ENCODE assay signal across 29 cellular contexts in the genomic region with DNA sequence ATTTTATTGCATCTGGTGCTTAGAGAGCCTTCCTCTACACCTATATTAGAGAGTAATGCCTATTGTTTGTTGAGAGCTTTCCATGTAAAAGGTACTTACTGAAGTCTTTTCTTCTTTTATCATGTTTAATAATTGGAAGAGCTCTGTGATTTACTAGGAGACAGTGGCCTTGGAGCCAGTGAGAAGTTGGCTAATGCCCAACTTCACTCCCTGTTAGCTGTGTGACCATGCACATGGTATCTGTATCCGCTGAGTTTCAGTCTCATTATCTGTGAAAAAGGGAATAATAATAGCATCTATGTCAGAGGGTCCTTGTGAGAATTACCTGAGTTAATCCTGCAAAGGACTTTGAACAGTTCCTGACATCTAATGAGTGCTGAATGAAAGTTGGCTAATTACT.
A peak's percentile ranks its signal among the peaks of the same experiment; 100 is the strongest.
DNase-seq lines count a peak whose midpoint lies in the region; ATAC-seq, FAIRE-seq and TF ChIP-seq lines count a peak whose summit lies in the region.
"Had no signal": no experiment of that assay in that cellular context is flagged by ENCODE, and none has a peak within 500 bp of the region (broad histone marks: within the 10 kb centered on the region; RNA-seq: fewer than 3 reads in every experiment).

No MANE protein-coding gene starts in this region.

- H4K20me1 ChIP-seq in HepG2 (ENCODE audit: insufficient read depth, low read length), result no peaks in the 10 kb centered on the region
- H4K20me1 ChIP-seq: BLaER1 had no signal

- intact Hi-C loops in right lobe of liver (cut with DNase I), result no loop called here
- intact Hi-C loops in HepG2 (cut with micrococcal nuclease; ENCODE audit: unreplicated experiment), result loop anchor here (5.0 kb wide), 1 partner anchor 64 kb away; no protein-coding TSS in a partner anchor
- intact Hi-C loops in testis (cut with DNase I; ENCODE audit: low total_unique reads), result no loop called here

- TF ChIP-seq POLR2A in right lobe of liver (IDR thresholded peaks at IDR 0.05) (no peak), HepG2 (IDR thresholded peaks at IDR 0.05; ENCODE audit: insufficient read depth in 1 of 2, low read depth in 2 of 2, low read length in 2 of 2) (no peak), testis (IDR thresholded peaks at IDR 0.05) (no peak)

- in situ Hi-C loops in HepG2 (cut with HindIII; ENCODE audit: extremely low pct_ligation_motif_present, low pct_unique_long_range_greater_than_20kb), result no loop called here

- 31% methylated on average over 1 of the region's 1 CpG for WGBS in right lobe of liver (ENCODE audit: insufficient coverage, low coverage, low lambda C conversion rate, missing lambda C conversion rate)
- 94% methylated on average over 1 of the region's 1 CpG for WGBS in HepG2 (ENCODE audit: low lambda C conversion rate)
- WGBS in testis, 2 donors, result 40% methylated on average over 1 of the region's 1 CpG

- H3K27me3 ChIP-seq in right lobe of liver, result no peaks in the 10 kb centered on the region
- no peaks in the 10 kb centered on the region for H3K27me3 ChIP-seq in HepG2 (ENCODE audit: control insufficient read depth in 1 of 2, insufficient read depth in 2 of 2, low read length in 2 of 2)
- no peaks in the 10 kb centered on the region for H3K27me3 ChIP-seq in testis
- H3K27me3 ChIP-seq: BLaER1, MG63, SJCRH30 had no signal

- FAIRE-seq in HepG2 (lab: Jason Lieb, UNC), result no peak
- FAIRE-seq: GM12891, K562 had no signal

- H3K36me3 ChIP-seq in right lobe of liver (no peaks in the 10 kb centered on the region), HepG2 (replicated peaks in 1 of 2; ENCODE audit: control insufficient read depth in 1 of 2, insufficient read depth in 2 of 2, low read length in 2 of 2) (no peaks in the 10 kb centered on the region), testis (ENCODE audit: low read depth, missing control alignments) (no peaks in the 10 kb centered on the region)
- H3K36me3 ChIP-seq: BLaER1, SJCRH30 had no signal

- TF ChIP-seq CTCF in right lobe of liver (IDR thresholded peaks at IDR 0.05) (no peak), HepG2 (CRISPR knock-in tag; IDR thresholded peaks at IDR 0.05) (no peak), fibroblast of pulmonary artery (IDR thresholded peaks at IDR 0.05; ENCODE audit: low read length, missing control alignments) (no peak), testis (IDR thresholded peaks at IDR 0.05) (no peak)

- POLR2A ChIA-PET in HepG2 (lab: Yijun Ruan, JAX), result no interaction called here

- H3K9ac ChIP-seq in HepG2 (ENCODE audit: insufficient read depth, low read depth, low read length), result no peak overlapping the region
- H3K9ac ChIP-seq: BLaER1 had no signal

- no TSS peak for BruUV-seq in HepG2 (replicated peaks; lab: Mats Ljungman, UMichigan)

- no peak for TF ChIP-seq RAD21 in HepG2 (CRISPR knock-in tag; IDR thresholded peaks at IDR 0.05)

- H3K4me2 ChIP-seq in HepG2 (ENCODE audit: low read depth, low read length), result no peak overlapping the region
- H3K4me2 ChIP-seq: BLaER1 had no signal

- H3K4me1 ChIP-seq in right lobe of liver (peaks cover 0 to 12% (median 0%) of the 10 kb centered on the region in 4 donors), HepG2 (ENCODE audit: insufficient read depth, low read length) (peaks cover 6% of the 10 kb centered on the region; the same call in 1 of the 2 replicates), testis (no peaks in the 10 kb centered on the region)
- H3K4me1 ChIP-seq: BLaER1 had no signal

- H3K9me3 ChIP-seq in right lobe of liver (no peaks in the 10 kb centered on the region), HepG2 (ENCODE audit: low read length) (no peaks in the 10 kb centered on the region), testis (no peaks in the 10 kb centered on the region)
- H3K9me3 ChIP-seq: BLaER1, MG63, SJCRH30 had no signal

- ATAC-seq in right lobe of liver, result peak; percentile 37 to 76 (median 54)
- ATAC-seq in HepG2, result no peak
- ATAC-seq in HG02610 (IDR thresholded peaks at IDR 0.05; ENCODE audit: unreplicated experiment), result no peak
- ATAC-seq in GM19324 (IDR thresholded peaks at IDR 0.05; ENCODE audit: low FRiP score, unreplicated experiment), result no peak
- ATAC-seq: K562, Right ventricle myocardium inferior, SK-N-SH treated with all-trans-retinoic acid at 6 μM for 48 hours had no signal

- CTCF ChIA-PET in HepG2 (lab: Yijun Ruan, JAX; ENCODE audit: low intra/inter-chr PET ratio, low total read pairs), result no interaction called here

- DNase-seq in DMS53 (lab: John Stamatoyannopoulos, UW), result peak; percentile 17
- DNase-seq in DMS53 treated with DMSO at 0.1 percent for 48 hours (lab: John Stamatoyannopoulos, UW; ENCODE audit: unreplicated experiment), result no peak
- DNase-seq in right lobe of liver, result no peak
- DNase-seq in HepG2 (ENCODE audit: low spot score), result no peak
- DNase-seq in fibroblast of pulmonary artery (ENCODE audit: low read depth), result peak; percentile 39
- peak; percentile 69 for DNase-seq in testis
- DNase-seq: 8988T; ACHN; CD4-positive, CD25-positive, alpha-beta regulatory T cell; DMS79; GF-D8; MG63; NCI-H1417; NCI-H1694; NCI-H2029 treated with DMSO at 0.1 percent for 48 hours; NCI-H2171; NCI-H226; NCI-H524; NCI-H748 treated with DMSO at 0.1 percent for 48 hours; NK-92 treated with Interleukin-12 subunit alpha and Interleukin-12 subunit beta, amount 100 ng/mL, for 24 hours; PC-3; SJCRH30 had no signal

- H3K27ac ChIP-seq in right lobe of liver, result peak overlapping the region in 2 of 3 donors; percentile 5 to 18
- H3K27ac ChIP-seq in HepG2 (ENCODE audit: extremely low read length, insufficient read depth, low read length), result no peak overlapping the region
- H3K27ac ChIP-seq in testis, result no peak overlapping the region
- H3K27ac ChIP-seq: BLaER1, SJCRH30 had no signal

- H3K79me2 ChIP-seq in HepG2 (ENCODE audit: insufficient read depth, low read length), result no peaks in the 10 kb centered on the region

- TF ChIP-seq EP300 in HepG2 (IDR thresholded peaks at IDR 0.05; ENCODE audit: low read depth in 2 of 2, low read length in 2 of 2) (no peak), HepG2 (CRISPR knock-in tag; IDR thresholded peaks at IDR 0.05; ENCODE audit: borderline replicate concordance) (no peak)

- H3K4me3 ChIP-seq in right lobe of liver (no peak overlapping the region), HepG2 (replicated peaks in 1 of 3; ENCODE audit: insufficient read depth in 1 of 3, low read depth in 2 of 3, low read length in 3 of 3) (no peak overlapping the region), fibroblast of pulmonary artery (replicated peaks; ENCODE audit: low read depth, low read length) (no peak overlapping the region), testis (no peak overlapping the region)
- H3K4me3 ChIP-seq: BLaER1, K562, MG63, SJCRH30 had no signal

- no peak overlapping the region for H2AFZ ChIP-seq in HepG2 (ENCODE audit: low read length)

TF ChIP-seq in HepG2, 621 proteins besides CTCF, POLR2A, EP300 and RAD21:
- TF ChIP-seq TEAD2 (CRISPR knock-in tag; IDR thresholded peaks at IDR 0.05), result no peak
- TF ChIP-seq SOX5 (CRISPR knock-in tag; IDR thresholded peaks at IDR 0.05; ENCODE audit: borderline replicate concordance), result no peak
- no peak for TF ChIP-seq ZC3H4 (CRISPR knock-in tag; IDR thresholded peaks at IDR 0.05; ENCODE audit: borderline replicate concordance)
- TF ChIP-seq, protein P1, sequence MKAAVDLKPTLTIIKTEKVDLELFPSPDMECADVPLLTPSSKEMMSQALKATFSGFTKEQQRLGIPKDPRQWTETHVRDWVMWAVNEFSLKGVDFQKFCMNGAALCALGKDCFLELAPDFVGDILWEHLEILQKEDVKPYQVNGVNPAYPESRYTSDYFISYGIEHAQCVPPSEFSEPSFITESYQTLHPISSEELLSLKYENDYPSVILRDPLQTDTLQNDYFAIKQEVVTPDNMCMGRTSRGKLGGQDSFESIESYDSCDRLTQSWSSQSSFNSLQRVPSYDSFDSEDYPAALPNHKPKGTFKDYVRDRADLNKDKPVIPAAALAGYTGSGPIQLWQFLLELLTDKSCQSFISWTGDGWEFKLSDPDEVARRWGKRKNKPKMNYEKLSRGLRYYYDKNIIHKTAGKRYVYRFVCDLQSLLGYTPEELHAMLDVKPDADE (CRISPR knock-in tag; IDR thresholded peaks at IDR 0.05), result no peak
- no peak for TF ChIP-seq HCFC1 (IDR thresholded peaks at IDR 0.05; ENCODE audit: low read depth, low read length)
- TF ChIP-seq HNRNPL (IDR thresholded peaks at IDR 0.05; ENCODE audit: low read depth, low read length), result no peak
- TF ChIP-seq RXRA (CRISPR knock-in tag; IDR thresholded peaks at IDR 0.05), result no peak
- no peak for TF ChIP-seq SRF (IDR thresholded peaks at IDR 0.05; ENCODE audit: low read depth, low read length)
- TF ChIP-seq, protein P2, sequence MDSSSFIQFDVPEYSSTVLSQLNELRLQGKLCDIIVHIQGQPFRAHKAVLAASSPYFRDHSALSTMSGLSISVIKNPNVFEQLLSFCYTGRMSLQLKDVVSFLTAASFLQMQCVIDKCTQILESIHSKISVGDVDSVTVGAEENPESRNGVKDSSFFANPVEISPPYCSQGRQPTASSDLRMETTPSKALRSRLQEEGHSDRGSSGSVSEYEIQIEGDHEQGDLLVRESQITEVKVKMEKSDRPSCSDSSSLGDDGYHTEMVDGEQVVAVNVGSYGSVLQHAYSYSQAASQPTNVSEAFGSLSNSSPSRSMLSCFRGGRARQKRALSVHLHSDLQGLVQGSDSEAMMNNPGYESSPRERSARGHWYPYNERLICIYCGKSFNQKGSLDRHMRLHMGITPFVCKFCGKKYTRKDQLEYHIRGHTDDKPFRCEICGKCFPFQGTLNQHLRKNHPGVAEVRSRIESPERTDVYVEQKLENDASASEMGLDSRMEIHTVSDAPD (CRISPR knock-in tag; IDR thresholded peaks at IDR 0.05), result no peak
- TF ChIP-seq TCF7L2 (IDR thresholded peaks at IDR 0.05; ENCODE audit: low read depth, low read length), result no peak
- no peak for TF ChIP-seq XRCC5 (optimal IDR thresholded peaks at IDR 0.05; ENCODE audit: low read length)
- no peak for TF ChIP-seq NR2C2 (CRISPR knock-in tag; IDR thresholded peaks at IDR 0.05; ENCODE audit: borderline replicate concordance)

Comparison
In these comparisons a context has a peak if more than half of its experiments do, and no peak if none do; other contexts are left out.
1. DNase-seq: peak in DMS53 (single experiment), fibroblast of pulmonary artery (single experiment) and testis (single experiment); none in DMS53 treated with DMSO at 0.1 percent for 48 hours (single experiment), right lobe of liver (0 of 3) and HepG2 (single experiment).
2. ATAC-seq: peak in right lobe of liver (4 of 4); none in HepG2 (single experiment), HG02610 (single experiment) and GM19324 (single experiment).
3. H3K27ac ChIP-seq: peak in right lobe of liver (2 of 3); none in HepG2 (single experiment) and testis (0 of 2).